In the genomic region with DNA sequence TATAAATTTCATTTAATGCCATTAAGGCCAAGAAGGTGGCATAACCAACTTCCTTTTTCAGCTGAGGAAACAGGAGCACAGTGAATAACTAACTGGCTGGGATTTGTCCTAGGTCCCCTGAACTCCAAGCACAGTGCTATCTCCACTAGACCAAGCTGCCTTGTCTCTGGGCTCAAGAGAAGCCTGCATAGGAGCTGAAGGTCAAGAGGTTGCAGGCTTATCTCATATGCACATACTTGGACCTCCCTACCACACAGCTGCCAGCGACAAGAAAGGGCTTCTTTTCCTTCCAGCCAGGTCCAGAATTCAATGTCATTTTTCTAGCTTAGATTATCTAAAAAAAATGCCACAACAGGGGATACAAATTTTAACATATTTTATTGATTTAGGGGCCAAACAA, we compare ENCODE assay signal across 20 cellular contexts. TPM values are rescaled to one million over a fixed set of nuclear protein-coding genes. Genes with fewer than 3 reads are reported as not detected.
DNase-seq lines count a peak whose midpoint lies in the region; ATAC-seq and TF ChIP-seq lines count a peak whose summit lies in the region.
"Had no signal": no experiment of that assay in that cellular context is flagged by ENCODE, and none has a peak within 500 bp of the region (broad histone marks: within the 10 kb centered on the region; RNA-seq: fewer than 3 reads in every experiment).

No MANE protein-coding gene starts in this region.

- no peak for TF ChIP-seq EP300 in upper lobe of left lung (IDR thresholded peaks at IDR 0.05)

- H3K27ac ChIP-seq in cardiac muscle cell = peak overlapping the region; percentile 85
- H3K27ac ChIP-seq in colonic mucosa = peak overlapping the region; percentile 34
- peak overlapping the region; percentile 49 for H3K27ac ChIP-seq in mesodermal cell (ENCODE audit: low read depth, low read length, severe bottlenecking)
- H3K27ac ChIP-seq in upper lobe of left lung = peak overlapping the region; percentile 20 to 82 (median 78)
- H3K27ac ChIP-seq: A549 had no signal

- TF ChIP-seq POLR2A in upper lobe of left lung (IDR thresholded peaks at IDR 0.05) = no peak

- TF ChIP-seq CTCF in cardiac muscle cell (IDR thresholded peaks at IDR 0.05; ENCODE audit: low read depth, low read length) (no peak), colonic mucosa (IDR thresholded peaks at IDR 0.05) (no peak), upper lobe of left lung (IDR thresholded peaks at IDR 0.05) (no peak)

- ATAC-seq in Right ventricle myocardium inferior (no peak), upper lobe of left lung (ENCODE audit: low FRiP score in 2 of 2) (no peak), GM18867 (IDR thresholded peaks at IDR 0.05; ENCODE audit: unreplicated experiment) (no peak)
- ATAC-seq: A549; activated CD8-positive, alpha-beta T cell treated with anti-CD3 and anti-CD28 coated beads for 36 hours had no signal

- H3K4me1 ChIP-seq in cardiac muscle cell (ENCODE audit: low read depth) (peaks cover 73% of the 10 kb centered on the region), colonic mucosa (peaks cover 3% of the 10 kb centered on the region), mesodermal cell (ENCODE audit: control insufficient read depth, insufficient read depth, low read length, poor library complexity, severe bottlenecking) (peaks cover 44% of the 10 kb centered on the region), upper lobe of left lung (peaks cover 53 to 75% (median 64%) of the 10 kb centered on the region in 4 donors)
- H3K4me1 ChIP-seq: BE2C had no signal

- intact Hi-C loops in Right ventricle myocardium inferior (cut with DNase I) = loop anchor here (2.0 kb wide), 1 partner anchor 17 kb away; no protein-coding TSS in a partner anchor
- intact Hi-C loops in colonic mucosa (cut with DNase I) = no loop called here

- H3K36me3 ChIP-seq in cardiac muscle cell (peaks cover 28% of the 10 kb centered on the region), colonic mucosa (no peaks in the 10 kb centered on the region), mesodermal cell (ENCODE audit: control insufficient read depth, insufficient read depth, low read length) (peaks cover 62% of the 10 kb centered on the region), upper lobe of left lung (peaks cover 0 to 33% (median 25%) of the 10 kb centered on the region in 4 donors)

- no peak overlapping the region for H3K4me3 ChIP-seq in cardiac muscle cell
- no peak overlapping the region for H3K4me3 ChIP-seq in colonic mucosa
- no peak overlapping the region for H3K4me3 ChIP-seq in mesodermal cell (ENCODE audit: extremely low read depth, insufficient read depth, low read length, poor library complexity, severe bottlenecking)
- H3K4me3 ChIP-seq in upper lobe of left lung = no peak overlapping the region
- H3K4me3 ChIP-seq: A549 had no signal

- H3K9ac ChIP-seq in colonic mucosa (ENCODE audit: low read depth in 2 of 2, low read length in 2 of 2) = no peak overlapping the region

- DNase-seq in cardiac muscle cell (ENCODE audit: low read depth in 1 of 2, low spot score in 1 of 2) (peak in 1 of 2 donors; percentile 78), Right ventricle myocardium inferior (ENCODE audit: missing footprints) (no peak), colonic mucosa (no peak), upper lobe of left lung (no peak), SKM-1 (lab: John Stamatoyannopoulos, UW; ENCODE audit: unreplicated experiment) (no peak), middle frontal gyrus (ENCODE audit: extremely low spot score, low spot score) (no peak)
- DNase-seq: activated B cell treated with CpG ODN at 0.5 μM for 24 hours; activated CD8-positive, alpha-beta T cell treated with anti-CD3 and anti-CD28 coated beads for 36 hours; activated naive CD4-positive, alpha-beta T cell; amniotic stem cell; BE2C; caudate nucleus; NCI-H1417; NCI-H2107; NCI-H524 treated with DMSO at 0.1 percent for 48 hours; SIG-M5; substantia nigra had no signal

- WGBS in mesodermal cell (ENCODE audit: insufficient coverage in 2 of 2), 2 experiments = 63% methylated on average over 1 of the region's 1 CpG; no CpG with 5 or more reads in 1 of the 2 experiments
- 0 to 21% methylated on average over 1 of the region's 1 CpG for WGBS in upper lobe of left lung, 2 donors

- H3K9me3 ChIP-seq in cardiac muscle cell (ENCODE audit: low read depth) (no peaks in the 10 kb centered on the region), colonic mucosa (no peaks in the 10 kb centered on the region), mesodermal cell (ENCODE audit: control insufficient read depth, low read length) (no peaks in the 10 kb centered on the region), upper lobe of left lung (no peaks in the 10 kb centered on the region)
- H3K9me3 ChIP-seq: A549, BE2C had no signal

- H3K27me3 ChIP-seq in cardiac muscle cell = no peaks in the 10 kb centered on the region
- no peaks in the 10 kb centered on the region for H3K27me3 ChIP-seq in colonic mucosa
- H3K27me3 ChIP-seq in upper lobe of left lung = no peaks in the 10 kb centered on the region
- H3K27me3 ChIP-seq: BE2C had no signal

RNA-seq across cellular contexts. Expression of a gene that starts 27.1 kb away (rescaled TPM):
- total RNA-seq in cardiac muscle cell = 201 and 263 TPM in 2 replicates
- polyA plus RNA-seq in cardiac muscle cell = 264 and 281 TPM in 2 replicates
- total RNA-seq in Right ventricle myocardium inferior = 129 TPM
- total RNA-seq in colonic mucosa = 100 to 1,000 TPM; 206 to 243 TPM
- polyA plus RNA-seq in mesodermal cell (2013, experiment 1 of 2) = 79.2 TPM
- 68.7 TPM for polyA plus RNA-seq in mesodermal cell (2013, experiment 2 of 2)
- total RNA-seq in upper lobe of left lung = 100 to 1,000 TPM in 5 of 6 donors, 10 to 100 TPM in 1; 90.1 to 123 (median 115) TPM

RNA-seq across cellular contexts. Expression of a gene that starts 45.0 kb away (rescaled TPM):
- total RNA-seq in cardiac muscle cell (15.8 and 28.5 TPM in 2 replicates), Right ventricle myocardium inferior (15.5 TPM), colonic mucosa (100 to 1,000 TPM in 1 of 2 donors, 10 to 100 TPM in 1; 44.4 to 106 TPM), upper lobe of left lung (10 to 100 TPM; 28.7 to 44.5 (median 37.4) TPM)
- 16.2 and 17.8 TPM in 2 replicates for polyA plus RNA-seq in cardiac muscle cell
- 13.0 TPM for polyA plus RNA-seq in mesodermal cell (2013, experiment 1 of 2)
- polyA plus RNA-seq in mesodermal cell (2013, experiment 2 of 2) = 11.7 TPM

Comparison
In these comparisons a context has a peak if more than half of its experiments do, and no peak if none do; other contexts are left out.
1. H3K27ac ChIP-seq: peak in every context shown above with its lines; median percentile 85 in cardiac muscle cell; 78 in upper lobe of left lung; 49 in mesodermal cell; 34 in colonic mucosa.